8 cellular contexts compared by ENCODE assay signal in the genomic region with DNA sequence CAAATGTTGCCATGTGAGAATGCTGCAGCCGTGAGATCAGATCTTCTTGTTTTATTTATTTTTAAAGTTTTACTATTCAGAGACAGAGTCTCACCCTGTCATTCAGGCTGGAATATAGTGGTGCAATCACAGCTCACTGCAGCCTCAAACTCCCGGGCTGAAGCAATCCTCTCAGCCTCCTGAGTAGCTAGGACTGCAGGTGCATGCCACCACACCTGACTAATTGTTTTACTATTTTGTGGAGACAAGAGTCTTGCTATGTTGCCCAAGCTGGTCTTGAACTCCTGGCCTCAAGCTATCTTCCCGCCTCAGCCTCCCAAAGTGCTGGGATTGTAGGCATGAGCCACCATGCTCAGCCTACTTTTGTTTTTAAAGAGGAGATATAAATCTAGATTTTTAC. TPM values are rescaled to one million over a fixed set of nuclear protein-coding genes. Genes with fewer than 3 reads are reported as not detected.
"Had no signal": no experiment of that assay in that cellular context is flagged by ENCODE, and none has a peak within 500 bp of the region (broad histone marks: within the 10 kb centered on the region; RNA-seq: fewer than 3 reads in every experiment).

No MANE protein-coding gene starts in this region.

- DNase-seq: IMR-90, KBM-7, KG1 had no signal

- H3K4me3 ChIP-seq: K562 had no signal

- FAIRE-seq: HTR-8/SVneo, K562 had no signal

- H3K9ac ChIP-seq: KMS-11 had no signal

- H3K4me2 ChIP-seq: KMS-11 had no signal

- H3K27ac ChIP-seq: HL-60, KMS-11 had no signal

- ATAC-seq: K562 had no signal

RNA-seq across cellular contexts. Expression of gene CAGE1, which starts 54.0 kb away (rescaled TPM):
- total RNA-seq: IMR-90 had no signal
- polyA plus RNA-seq: IgD-negative memory B cell, IMR-90 had no signal
